Comparison of ENCODE assay signal across 16 cellular contexts in the genomic region with DNA sequence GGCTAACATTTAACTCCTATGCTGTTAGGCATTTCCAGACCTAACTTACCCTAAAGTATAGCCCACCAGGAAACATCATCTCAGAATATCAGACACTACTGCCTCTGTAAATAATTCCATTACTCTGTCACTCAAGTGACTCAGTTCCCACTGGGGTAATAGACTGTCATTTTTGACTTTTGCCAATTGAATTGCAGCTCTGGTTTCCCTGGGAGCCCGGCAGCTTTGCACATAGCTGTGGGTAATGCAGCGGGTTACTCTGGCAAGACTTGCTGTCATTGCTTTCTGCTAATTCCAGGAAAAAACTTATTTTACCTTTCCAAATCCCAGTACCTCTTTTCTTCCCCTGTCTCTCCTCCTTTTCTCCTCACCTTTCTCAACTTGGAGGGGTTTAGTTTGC. TPM values are rescaled to one million over a fixed set of nuclear protein-coding genes. Genes with fewer than 3 reads are reported as not detected.
"Had no signal": no experiment of that assay in that cellular context is flagged by ENCODE, and none has a peak within 500 bp of the region (broad histone marks: within the 10 kb centered on the region; RNA-seq: fewer than 3 reads in every experiment).

No MANE protein-coding gene starts in this region.

- ATAC-seq: activated CD8-positive, alpha-beta memory T cell treated with anti-CD3 and anti-CD28 coated beads, Interleukin-2, amount 10 ng/mL, durations not matched to agents 7 days and 5 days; foreskin keratinocyte; mucosa of descending colon; naive thymus-derived CD8-positive, alpha-beta T cell; right cardiac atrium; stimulated activated effector memory CD8-positive, alpha-beta T cell treated with anti-CD3 and anti-CD28 coated beads, Interleukin-12 subunit alpha, Interleukin-12 subunit beta, amount 100 ng/mL, for 72 hours; WTC11 had no signal

- H3K27me3 ChIP-seq: ascending aorta, esophagus squamous epithelium had no signal

- H3K4me3 ChIP-seq: ascending aorta, esophagus squamous epithelium, mucosa of descending colon, smooth muscle cell had no signal

- H3K36me3 ChIP-seq: ascending aorta, esophagus squamous epithelium had no signal

- H3K9me3 ChIP-seq: ascending aorta, esophagus squamous epithelium, mucosa of descending colon had no signal

- H3K9me3 Mint-ChIP-seq: activated naive CD8-positive, alpha-beta T cell treated with anti-CD3 and anti-CD28 coated beads, Interleukin-2, amount 10 ng/mL, durations not matched to agents 7 days and 5 days; naive thymus-derived CD8-positive, alpha-beta T cell; stimulated activated effector memory CD8-positive, alpha-beta T cell treated with anti-CD3 and anti-CD28 coated beads, Interleukin-12 subunit alpha, Interleukin-12 subunit beta, amount 100 ng/mL, for 72 hours; type B pancreatic cell; WTC11 had no signal

- H3K4me3 Mint-ChIP-seq: activated CD8-positive, alpha-beta memory T cell treated with anti-CD3 and anti-CD28 coated beads, Interleukin-2, amount 10 ng/mL, durations not matched to agents 7 days and 5 days; activated naive CD8-positive, alpha-beta T cell treated with anti-CD3 and anti-CD28 coated beads, Interleukin-2, amount 10 ng/mL, durations not matched to agents 7 days and 5 days; naive thymus-derived CD8-positive, alpha-beta T cell; stimulated activated effector memory CD8-positive, alpha-beta T cell treated with anti-CD3 and anti-CD28 coated beads, Interleukin-12 subunit alpha, Interleukin-12 subunit beta, amount 100 ng/mL, for 72 hours; type B pancreatic cell; WTC11 had no signal

- H3K4me2 ChIP-seq: smooth muscle cell had no signal

- FAIRE-seq: endometrium had no signal

- H3K27ac ChIP-seq: ascending aorta, esophagus squamous epithelium, foreskin keratinocyte had no signal

- H3K27me3 Mint-ChIP-seq: activated naive CD8-positive, alpha-beta T cell treated with anti-CD3 and anti-CD28 coated beads, Interleukin-2, amount 10 ng/mL, durations not matched to agents 7 days and 5 days; naive thymus-derived CD8-positive, alpha-beta T cell; type B pancreatic cell had no signal

- H3K4me1 ChIP-seq: foreskin keratinocyte had no signal

- H3K36me3 Mint-ChIP-seq: naive thymus-derived CD8-positive, alpha-beta T cell; type B pancreatic cell; WTC11 had no signal

- DNase-seq: activated CD8-positive, alpha-beta memory T cell treated with anti-CD3 and anti-CD28 coated beads, Interleukin-2, amount 10 ng/mL, durations not matched to agents 7 days and 5 days; activated gamma-delta T cell treated with Interleukin-2 at 50 U/mL for 16 hours; activated naive CD8-positive, alpha-beta T cell treated with anti-CD3 and anti-CD28 coated beads, Interleukin-2, amount 10 ng/mL, durations not matched to agents 7 days and 5 days; esophagus squamous epithelium; foreskin keratinocyte; mucosa of descending colon; naive thymus-derived CD8-positive, alpha-beta T cell; right cardiac atrium; T-helper 1 cell had no signal

- H3K27ac Mint-ChIP-seq: activated CD8-positive, alpha-beta memory T cell treated with anti-CD3 and anti-CD28 coated beads, Interleukin-2, amount 10 ng/mL, durations not matched to agents 7 days and 5 days; activated naive CD8-positive, alpha-beta T cell treated with anti-CD3 and anti-CD28 coated beads, Interleukin-2, amount 10 ng/mL, durations not matched to agents 7 days and 5 days; naive thymus-derived CD8-positive, alpha-beta T cell; progenitor cell of endocrine pancreas; stimulated activated effector memory CD8-positive, alpha-beta T cell treated with anti-CD3 and anti-CD28 coated beads, Interleukin-12 subunit alpha, Interleukin-12 subunit beta, amount 100 ng/mL, for 72 hours; type B pancreatic cell; WTC11 had no signal

RNA-seq across cellular contexts. Expression of a gene that starts 12.5 kb away (rescaled TPM):
- polyA plus RNA-seq: smooth muscle cell had no signal
